22 cellular contexts compared by ENCODE assay signal in genomic region chr13:112723771-112724170, GRCh38. TPM values are rescaled to one million over a fixed set of nuclear protein-coding genes. Genes with fewer than 3 reads are reported as not detected.
DNase-seq lines count a peak whose midpoint lies in the region; ATAC-seq, FAIRE-seq and TF ChIP-seq lines count a peak whose summit lies in the region.
"Had no signal": no experiment of that assay in that cellular context is flagged by ENCODE, and none has a peak within 500 bp of the region (broad histone marks: within the 10 kb centered on the region; RNA-seq: fewer than 3 reads in every experiment).

No MANE protein-coding gene starts in this region.

- WGBS in SK-N-SH (ENCODE audit: low lambda C conversion rate), result 94% methylated on average over 15 of the region's 17 CpGs

- POLR2A ChIA-PET in endothelial cell of umbilical vein (lab: Charles Lee) (no interaction called here), SK-N-SH (lab: Yijun Ruan, JAX) (no interaction called here)

- H2AFZ ChIP-seq in endothelial cell of umbilical vein (ENCODE audit: low read depth, low read length), result no peak overlapping the region
- no peak overlapping the region for H2AFZ ChIP-seq in SK-N-SH (ENCODE audit: low read depth)
- H2AFZ ChIP-seq: parathyroid adenoma had no signal

- no peak for ATAC-seq in left cardiac atrium
- no peak for ATAC-seq in HG02870 (IDR thresholded peaks at IDR 0.05; ENCODE audit: unreplicated experiment)
- ATAC-seq: gastroesophageal sphincter; natural killer cell; stimulated activated naive CD8-positive, alpha-beta T cell treated with anti-CD3 and anti-CD28 coated beads, Interleukin-15, Interleukin-2, amounts not matched to agents 100 U/mL and 50 U/mL, for 24 hours had no signal

- no peak overlapping the region for H3K4me3 ChIP-seq in left ventricle myocardium inferior
- H3K4me3 ChIP-seq in endothelial cell of umbilical vein (replicated peaks in 1 of 3; ENCODE audit: insufficient read depth in 1 of 3, low read depth in 1 of 3, low read length in 3 of 3), result no peak overlapping the region
- no peak overlapping the region for H3K4me3 ChIP-seq in SK-N-SH (ENCODE audit: low read depth in 2 of 2, low read length in 1 of 2)
- H3K4me3 ChIP-seq: A549, esophagus squamous epithelium, gastroesophageal sphincter had no signal

- H3K9ac ChIP-seq in endothelial cell of umbilical vein (replicated peaks; ENCODE audit: extremely low read depth, insufficient read depth, low read length) (no peak overlapping the region), SK-N-SH (no peak overlapping the region)
- H3K9ac ChIP-seq: parathyroid adenoma had no signal

- H3K4me1 ChIP-seq in left ventricle myocardium inferior (peaks cover 76% of the 10 kb centered on the region), endothelial cell of umbilical vein (ENCODE audit: control insufficient read depth, extremely low read depth, insufficient read depth, low read length) (peaks cover 32% of the 10 kb centered on the region), SK-N-SH (ENCODE audit: control insufficient read depth in 1 of 2, insufficient read depth in 2 of 2, low read depth in 1 of 2, low read length in 1 of 2) (peaks cover 0 to 13% of the 10 kb centered on the region in 2 experiments; a peak in 2 of 4 replicates)

- CTCF ChIA-PET in endothelial cell of umbilical vein (lab: Charles Lee), result no interaction called here
- CTCF ChIA-PET in SK-N-SH (lab: Yijun Ruan, JAX), result interaction anchor here (1.5 kb wide), 1 partner anchor 10 kb away, joined by 3 read pairs; no protein-coding TSS in a partner anchor

- H3K9me3 ChIP-seq in left ventricle myocardium inferior (replicated peaks) (no peaks in the 10 kb centered on the region), endothelial cell of umbilical vein (replicated peaks; ENCODE audit: control insufficient read depth, insufficient read depth, low read length) (no peaks in the 10 kb centered on the region), SK-N-SH (no peaks in the 10 kb centered on the region)
- H3K9me3 ChIP-seq: A549, esophagus squamous epithelium, gastroesophageal sphincter had no signal

- BruUV-seq in endothelial cell of umbilical vein (replicated peaks; lab: Mats Ljungman, UMichigan), result no TSS peak

- H3K4me2 ChIP-seq in endothelial cell of umbilical vein (ENCODE audit: insufficient read depth, low read length), result no peak overlapping the region
- no peak overlapping the region for H3K4me2 ChIP-seq in SK-N-SH

- H3K27ac ChIP-seq in left ventricle myocardium inferior (replicated peaks) (peak overlapping the region; percentile 84), endothelial cell of umbilical vein (ENCODE audit: insufficient read depth, low read depth, low read length) (peak overlapping the region; percentile 19), SK-N-SH (ENCODE audit: low read depth in 2 of 2, low read length in 1 of 2) (no peak overlapping the region)
- H3K27ac ChIP-seq: esophagus squamous epithelium, parathyroid adenoma had no signal

- H3K9me3 Mint-ChIP-seq in progenitor cell of endocrine pancreas (ENCODE audit: low read depth), result peaks cover 3% of the 10 kb centered on the region
- H3K9me3 Mint-ChIP-seq: activated B cell treated with CpG ODN at 0.5 μM for 24 hours, natural killer cell had no signal

- H3F3A ChIP-seq in SK-N-SH (replicated peaks; ENCODE audit: insufficient read depth), result peaks cover 7% of the 10 kb centered on the region

- no peaks in the 10 kb centered on the region for H3K9me2 ChIP-seq in SK-N-SH

- no peak for TF ChIP-seq EP300 in SK-N-SH (IDR thresholded peaks at IDR 0.05; ENCODE audit: borderline replicate concordance in 1 of 2, low read depth in 1 of 2, low read length in 1 of 2)

- no peak for TF ChIP-seq POLR2A in endothelial cell of umbilical vein (IDR thresholded peaks at IDR 0.05; ENCODE audit: low read depth, low read length)

- H3K4me3 Mint-ChIP-seq in progenitor cell of endocrine pancreas (ENCODE audit: low read depth), result no peak overlapping the region
- H3K4me3 Mint-ChIP-seq: activated B cell treated with CpG ODN at 0.5 μM for 24 hours, natural killer cell had no signal

- TF ChIP-seq RAD21 in SK-N-SH (IDR thresholded peaks at IDR 0.05; ENCODE audit: low read length), result no peak

- no peak for DNase-seq in left ventricle myocardium inferior
- DNase-seq in left cardiac atrium, result no peak
- no peak for DNase-seq in endothelial cell of umbilical vein (ENCODE audit: low read depth, low spot score)
- DNase-seq in progenitor cell of endocrine pancreas (ENCODE audit: low spot score, unreplicated experiment), result no peak
- DNase-seq in SK-N-SH, result no peak
- no peak for DNase-seq in DMS 273 (lab: John Stamatoyannopoulos, UW; ENCODE audit: unreplicated experiment)
- no peak for DNase-seq in activated gamma-delta T cell (lab: John Stamatoyannopoulos, UW)
- DNase-seq: activated B cell treated with CpG ODN at 0.5 μM for 24 hours; activated CD4-positive, alpha-beta T cell treated with anti-CD3 and anti-CD28 coated beads, Interleukin-2, amount 50 U/mL, for 48 hours; activated naive CD4-positive, alpha-beta T cell treated with Interleukin-2 at 50 U/mL for 16 hours; aorta; effector CD8-positive, alpha-beta T cell; esophagus squamous epithelium; kidney glomerular epithelial cell; natural killer cell; NCI-H1092; NCI-H2029; stimulated activated naive CD8-positive, alpha-beta T cell treated with anti-CD3 and anti-CD28 coated beads, Interleukin-15, Interleukin-2, amounts not matched to agents 100 U/mL and 50 U/mL, for 24 hours had no signal

- FAIRE-seq in endothelial cell of umbilical vein (lab: Jason Lieb, UNC), result no peak
- FAIRE-seq: A549 had no signal

- H4K20me1 ChIP-seq in endothelial cell of umbilical vein (replicated peaks; ENCODE audit: control insufficient read depth, extremely low read depth, insufficient read depth, low read length) (no peaks in the 10 kb centered on the region), SK-N-SH (ENCODE audit: insufficient read depth) (no peaks in the 10 kb centered on the region)

- dilution Hi-C loops in endothelial cell of umbilical vein (cut with MboI; ENCODE audit: extremely low pct_ligation_motif_present, low sequenced_read_pairs), result no loop called here

- H3K27me3 ChIP-seq in left ventricle myocardium inferior (ENCODE audit: low read depth), result no peaks in the 10 kb centered on the region
- no peaks in the 10 kb centered on the region for H3K27me3 ChIP-seq in endothelial cell of umbilical vein (ENCODE audit: control insufficient read depth in 2 of 2, insufficient read depth in 2 of 2, low read length in 2 of 2)
- no peaks in the 10 kb centered on the region for H3K27me3 ChIP-seq in SK-N-SH (ENCODE audit: insufficient read depth)
- H3K27me3 ChIP-seq: esophagus squamous epithelium, gastroesophageal sphincter had no signal

- no peaks in the 10 kb centered on the region for H3K27me3 Mint-ChIP-seq in progenitor cell of endocrine pancreas
- H3K27me3 Mint-ChIP-seq: activated B cell treated with CpG ODN at 0.5 μM for 24 hours had no signal

- H3K36me3 ChIP-seq in left ventricle myocardium inferior, result no peaks in the 10 kb centered on the region
- no peaks in the 10 kb centered on the region for H3K36me3 ChIP-seq in endothelial cell of umbilical vein (ENCODE audit: control insufficient read depth in 2 of 2, extremely low read depth in 1 of 2, insufficient read depth in 2 of 2, low read length in 2 of 2)
- H3K36me3 ChIP-seq in SK-N-SH (replicated peaks in 1 of 2; ENCODE audit: control insufficient read depth in 1 of 2, insufficient read depth in 2 of 2, low read length in 1 of 2), result no peaks in the 10 kb centered on the region
- H3K36me3 ChIP-seq: esophagus squamous epithelium, gastroesophageal sphincter had no signal

- H3K27ac Mint-ChIP-seq in progenitor cell of endocrine pancreas, result peak overlapping the region; percentile 92
- H3K27ac Mint-ChIP-seq: activated B cell treated with CpG ODN at 0.5 μM for 24 hours had no signal

- peaks cover 12% of the 10 kb centered on the region for H3K36me3 Mint-ChIP-seq in progenitor cell of endocrine pancreas (ENCODE audit: insufficient read depth)
- H3K36me3 Mint-ChIP-seq: natural killer cell had no signal

- no peaks in the 10 kb centered on the region for H3K9me1 ChIP-seq in endothelial cell of umbilical vein (replicated peaks; ENCODE audit: control insufficient read depth, extremely low read depth, insufficient read depth, low read length)

- H3K4me1 Mint-ChIP-seq in progenitor cell of endocrine pancreas (ENCODE audit: low read depth), result peaks cover 58% of the 10 kb centered on the region

- intact Hi-C loops in left ventricle myocardium inferior (cut with micrococcal nuclease) (no loop called here), left cardiac atrium (cut with DNase I) (no loop called here), endothelial cell of umbilical vein (cut with micrococcal nuclease) (no loop called here)

- TF ChIP-seq CTCF in left ventricle myocardium inferior (IDR thresholded peaks at IDR 0.05; ENCODE audit: borderline replicate concordance) (no peak), endothelial cell of umbilical vein (IDR thresholded peaks at IDR 0.05; ENCODE audit: extremely low read depth in 1 of 2, insufficient read depth in 1 of 2, low read depth in 1 of 2, low read length in 2 of 2) (no peak), progenitor cell of endocrine pancreas (IDR thresholded peaks at IDR 0.05; ENCODE audit: unreplicated experiment) (no peak), SK-N-SH (IDR thresholded peaks at IDR 0.05) (no peak)

- H3K79me2 ChIP-seq in endothelial cell of umbilical vein (ENCODE audit: control insufficient read depth, insufficient read depth, low read length) (peaks cover 12% of the 10 kb centered on the region), SK-N-SH (ENCODE audit: insufficient read depth) (no peaks in the 10 kb centered on the region)

TF ChIP-seq in endothelial cell of umbilical vein, 7 proteins besides CTCF, POLR2A, EP300 and RAD21 (continues in another document):
- TF ChIP-seq EZH2 (IDR thresholded peaks at IDR 0.05; ENCODE audit: borderline replicate concordance, low read depth, low read length, severe bottlenecking), result no peak

TF ChIP-seq in SK-N-SH, 30 proteins besides CTCF, POLR2A, EP300 and RAD21 (continues in another document):
- no peak for TF ChIP-seq CHD2 (IDR thresholded peaks at IDR 0.05; ENCODE audit: low read length, partially characterized antibody)

RNA-seq across cellular contexts. Expression of gene ATP11A, which starts 33.9 kb away (rescaled TPM):
- 106 TPM for total RNA-seq in left ventricle myocardium inferior
- total RNA-seq in left cardiac atrium, result 10 to 100 TPM; 58.5 to 69.9 TPM
- 71.7 and 88.1 TPM in 2 replicates for total RNA-seq in endothelial cell of umbilical vein
- polyA plus RNA-seq in endothelial cell of umbilical vein, result 15.7 and 16.5 TPM in 2 replicates
- polyA plus RNA-seq in endothelial cell of umbilical vein (2011; cell fraction: cytosol; rRNA removed), result 10.2 and 11.1 TPM in 2 replicates
- 48.6 and 60.6 TPM in 2 replicates for polyA plus RNA-seq in endothelial cell of umbilical vein (2011; cell fraction: nucleus; rRNA removed)
- polyA plus RNA-seq in endothelial cell of umbilical vein (2012), result 32.3 and 33.7 TPM in 2 replicates
- 40.0 and 52.7 TPM in 2 replicates for polyA minus RNA-seq in endothelial cell of umbilical vein
- 11.5 TPM for polyA minus RNA-seq in endothelial cell of umbilical vein (2011; cell fraction: cytosol; rRNA and poly(A)+ RNA removed)
- 63.1 and 78.2 TPM in 2 replicates for polyA minus RNA-seq in endothelial cell of umbilical vein (2011; cell fraction: nucleus; rRNA and poly(A)+ RNA removed)
- 100 and 109 TPM in 2 replicates for total RNA-seq in progenitor cell of endocrine pancreas
- polyA plus RNA-seq in SK-N-SH (2012; rRNA removed), result 2.9 and 4.1 TPM in 2 replicates
- 3.0 and 3.8 TPM in 2 replicates for polyA plus RNA-seq in SK-N-SH (2012; cell fraction: cytosol; rRNA removed)
- 11.6 and 12.7 TPM in 2 replicates for polyA plus RNA-seq in SK-N-SH (2012; cell fraction: nucleus; rRNA removed)

Comparison
In these comparisons a context has a peak if more than half of its experiments do, and no peak if none do; other contexts are left out.
1. H3K27ac ChIP-seq: peak in left ventricle myocardium inferior (single experiment) and endothelial cell of umbilical vein (single experiment); none in SK-N-SH (0 of 2).